Comparison of ENCODE assay signal across 9 cellular contexts in the genomic region with DNA sequence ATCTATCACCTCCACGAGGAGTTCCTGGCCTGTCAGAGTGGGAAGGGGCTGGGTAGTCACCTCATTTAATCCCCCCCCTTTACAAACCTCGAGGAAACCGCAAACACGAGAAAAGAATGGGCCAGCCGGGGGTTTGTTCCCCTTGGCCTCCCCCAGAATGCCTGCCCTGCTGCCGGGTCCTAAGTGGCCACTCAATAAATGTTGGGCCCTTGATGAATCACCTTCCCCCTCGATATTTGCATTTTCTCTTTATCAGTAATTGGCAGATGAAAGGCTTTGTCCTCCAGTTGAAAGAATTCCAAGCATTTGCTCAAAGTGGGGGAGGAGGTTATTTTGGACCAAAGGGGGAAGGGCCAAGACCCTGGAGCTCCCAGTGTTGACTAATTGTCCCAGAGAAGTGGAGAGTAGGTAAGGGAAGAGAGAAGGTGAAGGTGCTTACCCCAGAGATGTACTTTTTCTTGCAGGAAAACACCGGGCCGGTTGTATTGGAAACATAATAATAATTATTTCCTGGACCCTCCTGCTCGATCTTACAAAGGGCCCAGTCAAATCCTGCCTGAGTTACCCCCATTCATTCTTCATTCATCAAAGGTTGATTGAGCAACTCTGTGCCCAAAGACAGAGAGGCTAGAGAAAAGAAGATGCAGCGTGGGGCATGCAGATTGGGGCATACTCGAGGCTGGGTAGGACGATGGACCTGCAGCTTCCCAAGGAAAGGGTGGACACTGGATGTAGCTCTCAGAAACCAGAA. TPM values are rescaled to one million over a fixed set of nuclear protein-coding genes. Genes with fewer than 3 reads are reported as not detected.
DNase-seq lines count a peak whose midpoint lies in the region; ATAC-seq and TF ChIP-seq lines count a peak whose summit lies in the region.
"Had no signal": no experiment of that assay in that cellular context is flagged by ENCODE, and none has a peak within 500 bp of the region (broad histone marks: within the 10 kb centered on the region; RNA-seq: fewer than 3 reads in every experiment).

No MANE protein-coding gene starts in this region.

- no peaks in the 10 kb centered on the region; the same call in 1 of the 2 replicates for H3K79me2 ChIP-seq in H9 (ENCODE audit: insufficient read depth, low read length)

- peaks cover 33% of the 10 kb centered on the region for H3K23me2 ChIP-seq in H9 (ENCODE audit: insufficient read length, low read depth, low read length, poor library complexity, severe bottlenecking)

- H2BK120ac ChIP-seq in H9 (ENCODE audit: low read depth, low read length, poor library complexity, severe bottlenecking) = no peak overlapping the region

- TF ChIP-seq CTCF in H9 (conservative IDR thresholded peaks at IDR 0.05) (no peak), gastroesophageal sphincter (IDR thresholded peaks at IDR 0.05) (no peak)

- H3K27ac Mint-ChIP-seq in H9 = peak overlapping the region; percentile 96 to 99 (median 96)
- H3K27ac Mint-ChIP-seq in T-helper 17 cell = peak overlapping the region; percentile 98

- no peak overlapping the region for H2AK5ac ChIP-seq in H9 (ENCODE audit: insufficient read length, low read length)

- H4K8ac ChIP-seq in H9 (replicated peaks; ENCODE audit: insufficient read length, low read depth, low read length) = no peak overlapping the region

- ATAC-seq in T-helper 17 cell (no peak), gastroesophageal sphincter (no peak), HG02884 (IDR thresholded peaks at IDR 0.05; ENCODE audit: unreplicated experiment) (no peak), HG03097 (IDR thresholded peaks at IDR 0.05; ENCODE audit: low FRiP score, unreplicated experiment) (no peak)

- peak; percentile 87 for DNase-seq in H9
- no peak for DNase-seq in T-helper 17 cell
- no peak for DNase-seq in NCI-H1105 treated with DMSO at 0.1 percent for 48 hours (lab: John Stamatoyannopoulos, UW)
- DNase-seq in cardiac septum (ENCODE audit: low spot score) = no peak
- DNase-seq: effector CD8-positive, alpha-beta T cell had no signal

- H2BK12ac ChIP-seq in H9 (ENCODE audit: insufficient read length, low read depth, low read length) = peak overlapping the region; percentile 78

- H3K27ac ChIP-seq in H9 (ENCODE audit: insufficient read length, low read depth, low read length) (peak overlapping the region; percentile 73), gastroesophageal sphincter (peak overlapping the region in 3 of 4 donors; percentile 60 to 95 (median 89))

- no peaks in the 10 kb centered on the region for H3K27me3 ChIP-seq in H9 (ENCODE audit: insufficient read depth, low read length)
- H3K27me3 ChIP-seq in gastroesophageal sphincter = no peaks in the 10 kb centered on the region
- no peaks in the 10 kb centered on the region for H3K27me3 ChIP-seq in skeletal muscle satellite cell (ENCODE audit: control insufficient read depth, insufficient read depth, low read length)

- H3K4ac ChIP-seq in H9 (ENCODE audit: low read depth, low read length) = no peak overlapping the region

- H3K14ac ChIP-seq in H9 (ENCODE audit: insufficient read depth, low read length) = no peak overlapping the region

- H3K36me3 Mint-ChIP-seq in H9 (ENCODE audit: insufficient read depth in 1 of 3, low read depth in 3 of 3) (peaks cover 0 to 2% (median 0%) of the 10 kb centered on the region in 3 experiments; a peak in 2 of 7 replicates), T-helper 17 cell (ENCODE audit: low read depth) (no peaks in the 10 kb centered on the region)

- peak overlapping the region in 1 of 2 donors; percentile 82 for H3K4me3 ChIP-seq in gastroesophageal sphincter
- no peak overlapping the region for H3K4me3 ChIP-seq in skeletal muscle satellite cell (ENCODE audit: low read length)

- no peak overlapping the region for H3T11ph ChIP-seq in H9 (ENCODE audit: low read length)

- H3K4me1 Mint-ChIP-seq in H9 (peaks cover 34% of the 10 kb centered on the region in 2 experiments), T-helper 17 cell (peaks cover 25% of the 10 kb centered on the region)

- no peak overlapping the region for H3K56ac ChIP-seq in H9 (ENCODE audit: insufficient read length, low read depth, low read length)

- H3K4me3 Mint-ChIP-seq in H9 (peak overlapping the region; percentile 79 to 84), T-helper 17 cell (peak overlapping the region; percentile 93)

- intact Hi-C loops in cardiac septum (cut with DNase I) = no loop called here

- no peak for TF ChIP-seq POLR2A in gastroesophageal sphincter (IDR thresholded peaks at IDR 0.05)

- H3K4me2 ChIP-seq in H9 (ENCODE audit: insufficient read depth, insufficient read length, low read length) (peak overlapping the region; percentile 98), skeletal muscle satellite cell (ENCODE audit: low read length) (peak overlapping the region; percentile 97)

- H3K9me3 ChIP-seq in H9 (ENCODE audit: control insufficient read depth, low read depth, low read length) (no peaks in the 10 kb centered on the region), T-helper 17 cell (ENCODE audit: control insufficient read depth, low read length, poor library complexity, severe bottlenecking) (no peaks in the 10 kb centered on the region), gastroesophageal sphincter (no peaks in the 10 kb centered on the region), skeletal muscle satellite cell (replicated peaks; ENCODE audit: low read length) (no peaks in the 10 kb centered on the region)

- no peak overlapping the region for H2BK15ac ChIP-seq in H9 (ENCODE audit: low read depth, low read length)

- no peaks in the 10 kb centered on the region for H3K9me3 Mint-ChIP-seq in H9

- no peak overlapping the region for H3K23ac ChIP-seq in H9 (ENCODE audit: insufficient read length, low read depth, low read length)

- H2AFZ ChIP-seq in H9 (ENCODE audit: low read length) = no peak overlapping the region

- TF ChIP-seq EP300 in gastroesophageal sphincter (IDR thresholded peaks at IDR 0.05) = no peak

- H3K36me3 ChIP-seq in gastroesophageal sphincter = no peaks in the 10 kb centered on the region
- H3K36me3 ChIP-seq in skeletal muscle satellite cell (ENCODE audit: insufficient read depth, low read length) = no peaks in the 10 kb centered on the region

- H3K9ac ChIP-seq in H9 (ENCODE audit: extremely low read depth, insufficient read length, low read length) (peak overlapping the region; percentile 81), skeletal muscle satellite cell (ENCODE audit: low read depth, low read length) (peak overlapping the region; percentile 76)

- no peaks in the 10 kb centered on the region for H3K27me3 Mint-ChIP-seq in H9 (ENCODE audit: low read depth)
- H3K27me3 Mint-ChIP-seq in T-helper 17 cell = no peaks in the 10 kb centered on the region

- peaks cover 3% of the 10 kb centered on the region for H3K4me1 ChIP-seq in H9 (ENCODE audit: insufficient read depth, low read length)
- H3K4me1 ChIP-seq in gastroesophageal sphincter = peaks cover 0 to 49% (median 10%) of the 10 kb centered on the region in 3 donors
- peaks cover 33% of the 10 kb centered on the region for H3K4me1 ChIP-seq in skeletal muscle satellite cell (ENCODE audit: control insufficient read depth, insufficient read depth, low read length)

- H4K91ac ChIP-seq in H9 (ENCODE audit: insufficient read length, low read depth, low read length) = no peak overlapping the region

- no peaks in the 10 kb centered on the region for H3K79me1 ChIP-seq in H9 (ENCODE audit: insufficient read depth, low read depth, low read length, poor library complexity, severe bottlenecking)

- peak overlapping the region; percentile 64 for H3K18ac ChIP-seq in H9 (ENCODE audit: insufficient read length, low read depth, low read length)

- no peak overlapping the region for H4K5ac ChIP-seq in H9 (ENCODE audit: insufficient read length, low read depth, low read length)

- H2BK20ac ChIP-seq in H9 (ENCODE audit: low read depth, low read length, poor library complexity, severe bottlenecking) = no peak overlapping the region

- WGBS in H9 (ENCODE audit: extremely low coverage, insufficient read length, low lambda C conversion rate) = no CpG with 5 or more reads among the region's 13 CpGs
- whole genome bisulfite sequencing in gastroesophageal sphincter (ENCODE audit: low coverage in 1 of 2), 2 donors = 43 to 64% methylated on average over 11 of the region's 13 CpGs

- H2BK5ac ChIP-seq in H9 (ENCODE audit: insufficient read length, low read length) = no peak overlapping the region

- H4K20me1 ChIP-seq in H9 (ENCODE audit: control insufficient read depth, insufficient read depth, insufficient read length) = no peaks in the 10 kb centered on the region

RNA-seq across cellular contexts. Expression of a gene that starts 1.9 kb away (rescaled TPM):
- total RNA-seq in H9 (2021) = 137 and 143 TPM in 2 replicates
- 10 to 100 TPM; 87.6 to 94.0 TPM for total RNA-seq in T-helper 17 cell
- 10 to 100 TPM in 3 of 4 donors, 1 to 10 TPM in 1; 10.0 to 26.5 (median 15.0) TPM for total RNA-seq in gastroesophageal sphincter
- 23.3 and 37.1 TPM in 2 replicates for total RNA-seq in skeletal muscle satellite cell (2012; rRNA removed)
- total RNA-seq in cardiac septum = 10.1 TPM

RNA-seq across cellular contexts. Expression of a gene that starts 43.6 kb away (rescaled TPM):
- total RNA-seq in H9 (2021) = 24.7 and 26.3 TPM in 2 replicates
- 10 to 100 TPM; 51.3 to 52.0 TPM for total RNA-seq in T-helper 17 cell
- total RNA-seq in gastroesophageal sphincter = 10 to 100 TPM in 3 of 4 donors, 1 to 10 TPM in 1; 8.7 to 15.5 (median 12.6) TPM
- total RNA-seq in skeletal muscle satellite cell (2012; rRNA removed) = 9.9 and 12.0 TPM in 2 replicates
- 8.0 TPM for total RNA-seq in cardiac septum
